Comparison of ENCODE assay signal across 8 cellular contexts in the genomic region with DNA sequence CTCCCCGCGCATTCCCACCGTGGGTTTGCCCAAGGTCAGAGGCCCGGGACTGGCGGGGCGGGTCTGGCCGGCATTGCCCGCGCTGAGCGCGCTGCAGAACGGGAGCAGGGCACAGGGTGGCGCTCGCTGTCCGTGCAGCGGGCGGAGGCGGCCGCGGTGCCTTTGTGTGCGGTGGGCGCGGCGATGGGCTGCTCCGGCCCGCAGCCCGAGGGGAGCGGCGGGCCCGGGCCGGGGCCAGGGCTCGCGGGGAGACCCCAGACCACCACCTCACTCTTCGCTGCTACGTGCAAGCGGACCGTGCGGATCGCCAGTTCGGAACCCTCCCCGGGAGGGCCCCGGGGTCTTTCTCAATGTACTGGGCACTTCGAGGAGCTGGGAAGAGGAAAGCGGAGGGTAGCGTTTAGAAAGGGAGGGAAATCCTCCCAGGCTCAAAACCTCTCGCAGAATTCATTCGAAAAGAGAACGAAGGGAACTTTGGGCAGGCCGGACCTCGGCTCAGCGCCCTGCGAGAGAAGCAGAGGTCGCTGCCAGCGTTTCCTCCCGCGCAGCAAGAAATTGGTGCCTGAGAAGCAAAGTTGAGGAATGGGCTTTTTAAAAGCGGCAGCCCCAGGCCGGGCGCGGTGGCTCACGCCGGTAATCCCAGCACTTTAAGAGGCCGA. TPM values are rescaled to one million over a fixed set of nuclear protein-coding genes. Genes with fewer than 3 reads are reported as not detected.
DNase-seq lines count a peak whose midpoint lies in the region; ATAC-seq, FAIRE-seq and TF ChIP-seq lines count a peak whose summit lies in the region.

No MANE protein-coding gene starts in this region.

- WGBS in HUES64, result 2% methylated on average over 62 of the region's 63 CpGs
- WGBS in testis, 2 donors, result 0 to 2% methylated on average over 54 to 62 of the region's 63 CpGs

- FAIRE-seq in D721Med (lab: Jason Lieb, UNC), result no peak
- FAIRE-seq in kidney (lab: Jason Lieb, UNC), result no peak

- H3K9ac ChIP-seq in HUES64 (ENCODE audit: low read depth, low read length) (peak overlapping the region; percentile 76), kidney (ENCODE audit: low read length in 2 of 2) (no peak overlapping the region)

- peak; percentile 73 for TF ChIP-seq CTCF in D721Med (IDR thresholded peaks at IDR 0.05; ENCODE audit: insufficient read depth, missing control alignments)
- peak; percentile 64 for TF ChIP-seq CTCF in kidney (IDR thresholded peaks at IDR 0.05; ENCODE audit: borderline replicate concordance, extremely low read depth, insufficient read depth)
- TF ChIP-seq CTCF in testis (IDR thresholded peaks at IDR 0.05), result peak in 2 of 3 experiments; percentile 35 to 39

- peaks cover 6% of the 10 kb centered on the region; the same call in 1 of the 2 replicates for H3K36me3 ChIP-seq in HUES64 (ENCODE audit: insufficient read depth, low read length)
- no peaks in the 10 kb centered on the region for H3K36me3 ChIP-seq in kidney (ENCODE audit: control insufficient read depth in 1 of 2, insufficient read depth in 2 of 2, low read length in 2 of 2)
- H3K36me3 ChIP-seq in testis (ENCODE audit: low read depth, missing control alignments), result no peaks in the 10 kb centered on the region

- no peak for DNase-seq in D721Med (ENCODE audit: insufficient read length, low spot score)
- DNase-seq in astrocyte of the hippocampus (ENCODE audit: low read depth, low spot score), result peak; percentile 87
- DNase-seq in kidney, result no peak
- peak; percentile 56 for DNase-seq in testis
- no peak for DNase-seq in activated CD4-positive, CD25-positive, alpha-beta regulatory T cell treated with anti-CD3 and anti-CD28 coated beads, Interleukin-2, amount 50 U/mL, for 72 hours

- peaks cover 78% of the 10 kb centered on the region for H3K4me1 ChIP-seq in HUES64 (ENCODE audit: insufficient read depth, low read length)
- H3K4me1 ChIP-seq in kidney (ENCODE audit: control insufficient read depth in 1 of 2, insufficient read depth in 1 of 2, low read depth in 1 of 2, low read length in 2 of 2), result no peaks in the 10 kb centered on the region
- H3K4me1 ChIP-seq in testis, result peaks cover 4% of the 10 kb centered on the region

- peak overlapping the region; percentile 61 for H3K4me3 ChIP-seq in HUES64 (ENCODE audit: low read length)
- H3K4me3 ChIP-seq in kidney (ENCODE audit: low read length in 2 of 2), result no peak overlapping the region
- H3K4me3 ChIP-seq in testis, result peak overlapping the region; percentile 10 to 26

- ATAC-seq in GM21360 (IDR thresholded peaks at IDR 0.05; ENCODE audit: unreplicated experiment) (peak; percentile 87), HG03469 (IDR thresholded peaks at IDR 0.05; ENCODE audit: unreplicated experiment) (no peak)

- H3K27ac ChIP-seq in HUES64 (ENCODE audit: low read depth, low read length) (peak overlapping the region; percentile 74; the same call in 1 of the 2 replicates), kidney (ENCODE audit: low read depth in 2 of 2, low read length in 2 of 2) (no peak overlapping the region), testis (no peak overlapping the region)

- H3K9me3 ChIP-seq in HUES64 (ENCODE audit: insufficient read depth, low read depth, low read length), result no peaks in the 10 kb centered on the region
- H3K9me3 ChIP-seq in kidney (ENCODE audit: control insufficient read depth in 1 of 2, low read length in 2 of 2), result no peaks in the 10 kb centered on the region
- no peaks in the 10 kb centered on the region for H3K9me3 ChIP-seq in testis

- intact Hi-C loops in kidney (cut with DNase I), result no loop called here
- intact Hi-C loops in testis (cut with DNase I; ENCODE audit: low total_unique reads), result no loop called here

- peaks cover 49% of the 10 kb centered on the region for H3K27me3 ChIP-seq in HUES64 (ENCODE audit: insufficient read depth, low read length)
- H3K27me3 ChIP-seq in testis, result no peaks in the 10 kb centered on the region

- no peak for TF ChIP-seq POLR2A in testis (IDR thresholded peaks at IDR 0.05)

RNA-seq across cellular contexts. Expression of gene SP8, which starts 8.5 kb away (rescaled TPM):
- polyA plus RNA-seq in HUES64 (2013, experiment 1 of 2), result 10.7 TPM
- polyA plus RNA-seq in HUES64 (2013, experiment 2 of 2), result 15.0 TPM
- total RNA-seq in kidney (not detected), testis (1 to 10 TPM; 2.1 to 2.2 TPM)
- polyA plus RNA-seq in kidney (ENCODE audit: insufficient read depth, low read depth, low replicate concordance) (not detected), testis (ENCODE audit: insufficient read depth, low read depth, low replicate concordance) (0.26 TPM)

Comparison
In these comparisons a context has a peak if more than half of its experiments do, and no peak if none do; other contexts are left out.
1. DNase-seq: peak in astrocyte of the hippocampus (single experiment) and testis (single experiment); none in D721Med (single experiment), kidney (single experiment) and activated CD4-positive, CD25-positive, alpha-beta regulatory T cell treated with anti-CD3 and anti-CD28 coated beads, Interleukin-2, amount 50 U/mL, for 72 hours (single experiment).
2. H3K4me3 ChIP-seq: peak in HUES64 (single experiment) and testis (2 of 2); none in kidney (0 of 2).
3. Peak in every context shown above with its lines, with median percentiles within 50 percentile points of each other: CTCF ChIP-seq.